19 cellular contexts compared by ENCODE assay signal in genomic region chr12:126347421-126347820, GRCh38.
A peak's percentile ranks its signal among the peaks of the same experiment; 100 is the strongest.
DNase-seq lines count a peak whose midpoint lies in the region; ATAC-seq and TF ChIP-seq lines count a peak whose summit lies in the region.
"Had no signal": no experiment of that assay in that cellular context is flagged by ENCODE, and none has a peak within 500 bp of the region (broad histone marks: within the 10 kb centered on the region; RNA-seq: fewer than 3 reads in every experiment).

No MANE protein-coding gene starts in this region.

- no peaks in the 10 kb centered on the region for H3K27me3 Mint-ChIP-seq in activated CD4-positive, alpha-beta T cell treated with anti-CD3 and anti-CD28 coated beads for 36 hours
- H3K27me3 Mint-ChIP-seq in activated CD4-positive, alpha-beta T cell treated with anti-CD3 and anti-CD28 coated beads, Interleukin-2, amount 10 ng/mL, durations not matched to agents 24 days and 14 days = no peaks in the 10 kb centered on the region
- H3K27me3 Mint-ChIP-seq in endodermal cell (ENCODE audit: insufficient read depth) (no peaks in the 10 kb centered on the region), progenitor cell of endocrine pancreas (peaks cover 8% of the 10 kb centered on the region)

- H3K36me3 Mint-ChIP-seq in activated CD4-positive, alpha-beta T cell treated with anti-CD3 and anti-CD28 coated beads for 36 hours (ENCODE audit: low read depth) = no peaks in the 10 kb centered on the region
- H3K36me3 Mint-ChIP-seq in activated CD4-positive, alpha-beta T cell treated with anti-CD3 and anti-CD28 coated beads, Interleukin-2, amount 10 ng/mL, durations not matched to agents 24 days and 14 days (ENCODE audit: low read depth) = no peaks in the 10 kb centered on the region
- H3K36me3 Mint-ChIP-seq in endodermal cell (ENCODE audit: low read depth) = no peaks in the 10 kb centered on the region
- H3K36me3 Mint-ChIP-seq in progenitor cell of endocrine pancreas (ENCODE audit: insufficient read depth) = no peaks in the 10 kb centered on the region

- H3K27me3 ChIP-seq in endodermal cell (ENCODE audit: control insufficient read depth, insufficient read depth, low read length, poor library complexity, severe bottlenecking) (no peaks in the 10 kb centered on the region), stomach (no peaks in the 10 kb centered on the region), BE2C (no peaks in the 10 kb centered on the region)
- H3K27me3 ChIP-seq: ascending aorta, left lung, Peyer's patch had no signal

- H3K4me3 ChIP-seq in endodermal cell (ENCODE audit: low read length) = no peak overlapping the region
- H3K4me3 ChIP-seq in stomach = no peak overlapping the region
- H3K4me3 ChIP-seq in BE2C (ENCODE audit: low read depth, low read length) = no peak overlapping the region
- H3K4me3 ChIP-seq: ascending aorta, left lung, Peyer's patch had no signal

- TF ChIP-seq CTCF in endodermal cell (conservative IDR thresholded peaks at IDR 0.05) (peak; percentile 80), progenitor cell of endocrine pancreas (IDR thresholded peaks at IDR 0.05; ENCODE audit: unreplicated experiment) (peak; percentile 45), stomach (IDR thresholded peaks at IDR 0.05) (no peak), BE2C (IDR thresholded peaks at IDR 0.05; ENCODE audit: low read depth, low read length) (no peak)

- no peaks in the 10 kb centered on the region for H3K9me3 Mint-ChIP-seq in activated CD4-positive, alpha-beta T cell treated with anti-CD3 and anti-CD28 coated beads for 36 hours (ENCODE audit: low read depth)
- H3K9me3 Mint-ChIP-seq in activated CD4-positive, alpha-beta T cell treated with anti-CD3 and anti-CD28 coated beads, Interleukin-2, amount 10 ng/mL, durations not matched to agents 24 days and 14 days = no peaks in the 10 kb centered on the region
- no peaks in the 10 kb centered on the region for H3K9me3 Mint-ChIP-seq in endodermal cell
- peaks cover 4% of the 10 kb centered on the region for H3K9me3 Mint-ChIP-seq in progenitor cell of endocrine pancreas (ENCODE audit: low read depth)

- no peak for TF ChIP-seq EP300 in stomach (IDR thresholded peaks at IDR 0.05)

- peak; percentile 8 for DNase-seq in activated CD4-positive, alpha-beta T cell treated with anti-CD3 and anti-CD28 coated beads for 36 hours
- DNase-seq in activated CD4-positive, alpha-beta T cell treated with anti-CD3 and anti-CD28 coated beads, Interleukin-2, amount 10 ng/mL, durations not matched to agents 24 days and 14 days = no peak
- peak; percentile 5 for DNase-seq in NAMALWA (ENCODE audit: low spot score)
- peak; percentile 87 for DNase-seq in endodermal cell
- no peak for DNase-seq in progenitor cell of endocrine pancreas (ENCODE audit: low spot score, unreplicated experiment)
- no peak for DNase-seq in stomach
- DNase-seq in BE2C = no peak
- DNase-seq: activated naive CD4-positive, alpha-beta T cell treated with anti-CD3 and anti-CD28 coated beads, Interleukin-2, amount 50 U/mL, for 16 hours; activated T-cell treated with anti-CD3 and anti-CD28 coated beads, Interleukin-2, amount 50 U/mL, for 48 hours; C1 segment of cervical spinal cord; head of caudate nucleus; left lung; NCI-H1694; NCI-H774; Peyer's patch; stimulated activated CD4-positive, alpha-beta T cell treated with anti-CD3 and anti-CD28 coated beads, Interleukin-4, amount 100 ng/mL, for 24 hours had no signal

- no peak for TF ChIP-seq POLR2A in stomach (IDR thresholded peaks at IDR 0.05)

- CTCF ChIA-PET in activated CD4-positive, alpha-beta T cell treated with anti-CD3 and anti-CD28 coated beads for 36 hours (lab: Charles Lee) = interaction anchor here (0.6 kb wide), 1 partner anchor 1331 kb away, joined by 3 read pairs; no protein-coding TSS in a partner anchor

- no peak overlapping the region for H3K27ac Mint-ChIP-seq in activated CD4-positive, alpha-beta T cell treated with anti-CD3 and anti-CD28 coated beads for 36 hours
- no peak overlapping the region for H3K27ac Mint-ChIP-seq in activated CD4-positive, alpha-beta T cell treated with anti-CD3 and anti-CD28 coated beads, Interleukin-2, amount 10 ng/mL, durations not matched to agents 24 days and 14 days
- no peak overlapping the region for H3K27ac Mint-ChIP-seq in endodermal cell
- no peak overlapping the region for H3K27ac Mint-ChIP-seq in progenitor cell of endocrine pancreas

- H3K4me3 Mint-ChIP-seq in activated CD4-positive, alpha-beta T cell treated with anti-CD3 and anti-CD28 coated beads for 36 hours = no peak overlapping the region
- H3K4me3 Mint-ChIP-seq in activated CD4-positive, alpha-beta T cell treated with anti-CD3 and anti-CD28 coated beads, Interleukin-2, amount 10 ng/mL, durations not matched to agents 24 days and 14 days = no peak overlapping the region
- H3K4me3 Mint-ChIP-seq in endodermal cell (no peak overlapping the region), progenitor cell of endocrine pancreas (ENCODE audit: low read depth) (no peak overlapping the region)

- H3K9me3 ChIP-seq in endodermal cell (ENCODE audit: control insufficient read depth, low read length) (no peaks in the 10 kb centered on the region), stomach (peaks cover 0 to 21% (median 4%) of the 10 kb centered on the region in 4 donors), BE2C (no peaks in the 10 kb centered on the region)
- H3K9me3 ChIP-seq: ascending aorta, Peyer's patch had no signal

- no peak overlapping the region for H3K9ac ChIP-seq in endodermal cell (ENCODE audit: extremely low read depth, low read length, poor library complexity, severe bottlenecking)

- no peak for ATAC-seq in activated CD4-positive, alpha-beta T cell treated with anti-CD3 and anti-CD28 coated beads for 36 hours
- ATAC-seq in GM19452 (IDR thresholded peaks at IDR 0.05; ENCODE audit: unreplicated experiment) = no peak
- ATAC-seq: left lung had no signal

- no peaks in the 10 kb centered on the region for H3K4me1 Mint-ChIP-seq in activated CD4-positive, alpha-beta T cell treated with anti-CD3 and anti-CD28 coated beads for 36 hours
- no peaks in the 10 kb centered on the region for H3K4me1 Mint-ChIP-seq in activated CD4-positive, alpha-beta T cell treated with anti-CD3 and anti-CD28 coated beads, Interleukin-2, amount 10 ng/mL, durations not matched to agents 24 days and 14 days
- H3K4me1 Mint-ChIP-seq in endodermal cell (no peaks in the 10 kb centered on the region), progenitor cell of endocrine pancreas (ENCODE audit: low read depth) (no peaks in the 10 kb centered on the region)

- H3K36me3 ChIP-seq in endodermal cell (ENCODE audit: control insufficient read depth, insufficient read depth, low read length) = no peaks in the 10 kb centered on the region
- H3K36me3 ChIP-seq in stomach = no peaks in the 10 kb centered on the region
- H3K36me3 ChIP-seq in BE2C = no peaks in the 10 kb centered on the region
- H3K36me3 ChIP-seq: ascending aorta, left lung, Peyer's patch had no signal

- intact Hi-C loops in activated CD4-positive, alpha-beta T cell treated with anti-CD3 and anti-CD28 coated beads for 36 hours (cut with DNase I, micrococcal nuclease) = no loop called here
- intact Hi-C loops in activated CD4-positive, alpha-beta T cell treated with anti-CD3 and anti-CD28 coated beads, Interleukin-2, amount 10 ng/mL, durations not matched to agents 24 days and 14 days (cut with micrococcal nuclease) = no loop called here
- intact Hi-C loops in stomach (cut with DNase I; ENCODE audit: low total_unique reads) = no loop called here

- H3K4me1 ChIP-seq in endodermal cell (ENCODE audit: control insufficient read depth, insufficient read depth, low read length) (no peaks in the 10 kb centered on the region), stomach (no peaks in the 10 kb centered on the region), BE2C (no peaks in the 10 kb centered on the region)
- H3K4me1 ChIP-seq: ascending aorta, left lung, Peyer's patch had no signal

- POLR2A ChIA-PET in activated CD4-positive, alpha-beta T cell treated with anti-CD3 and anti-CD28 coated beads for 36 hours (lab: Charles Lee) = no interaction called here

- 58 to 69% methylated on average over 3 to 5 of the region's 5 CpGs for WGBS in endodermal cell (ENCODE audit: insufficient coverage in 1 of 2, insufficient read length in 1 of 2), 2 experiments
- 59 to 81% (median 69%) methylated on average over 5 of the region's 5 CpGs for WGBS in stomach, 5 donors

- H3K27ac ChIP-seq in endodermal cell (ENCODE audit: low read depth, low read length) = no peak overlapping the region
- H3K27ac ChIP-seq in stomach = no peak overlapping the region
- H3K27ac ChIP-seq: ascending aorta, left lung, Peyer's patch, VCaP had no signal

Comparison
In these comparisons a context has a peak if more than half of its experiments do, and no peak if none do; other contexts are left out.
1. DNase-seq: peak in activated CD4-positive, alpha-beta T cell treated with anti-CD3 and anti-CD28 coated beads for 36 hours (single experiment), NAMALWA (single experiment) and endodermal cell (single experiment); none in activated CD4-positive, alpha-beta T cell treated with anti-CD3 and anti-CD28 coated beads, Interleukin-2, amount 10 ng/mL, durations not matched to agents 24 days and 14 days (single experiment), progenitor cell of endocrine pancreas (single experiment), stomach (single experiment) and BE2C (single experiment).
2. CTCF ChIP-seq: peak in endodermal cell (single experiment) and progenitor cell of endocrine pancreas (single experiment); none in stomach (0 of 7) and BE2C (single experiment).